15 cellular contexts compared by ENCODE assay signal in genomic region chr18:7590800-7591560, GRCh38. TPM values are rescaled to one million over a fixed set of nuclear protein-coding genes. Genes with fewer than 3 reads are reported as not detected.
DNase-seq lines count a peak whose midpoint lies in the region; ATAC-seq and TF ChIP-seq lines count a peak whose summit lies in the region.
"Had no signal": no experiment of that assay in that cellular context is flagged by ENCODE, and none has a peak within 500 bp of the region (broad histone marks: within the 10 kb centered on the region; RNA-seq: fewer than 3 reads in every experiment).

No MANE protein-coding gene starts in this region.

- intact Hi-C loops in PC-3 (cut with micrococcal nuclease) = no loop called here

- H3K9ac ChIP-seq in GM23248 (peak overlapping the region; percentile 61), PC-3 (ENCODE audit: low read length) (no peak overlapping the region), smooth muscle cell (ENCODE audit: low read depth) (no peak overlapping the region)

- H3K9me3 ChIP-seq in GM23248 (ENCODE audit: low read depth) (no peaks in the 10 kb centered on the region), PC-3 (ENCODE audit: low read length) (no peaks in the 10 kb centered on the region), smooth muscle cell (replicated peaks; ENCODE audit: low read depth) (no peaks in the 10 kb centered on the region)
- H3K9me3 ChIP-seq: stomach had no signal

- H3F3A ChIP-seq in GM23248 (ENCODE audit: insufficient read depth) (peaks cover 16% of the 10 kb centered on the region), PC-3 (ENCODE audit: low read length, unreplicated experiment) (no peaks in the 10 kb centered on the region), smooth muscle cell (ENCODE audit: low read depth) (no peaks in the 10 kb centered on the region)

- 78 to 90% methylated on average over 1 of the region's 1 CpG for WGBS in GM23248 (ENCODE audit: low coverage in 1 of 2, low lambda C conversion rate in 2 of 2, missing lambda C conversion rate in 2 of 2), 2 experiments
- WGBS in smooth muscle cell (ENCODE audit: low lambda C conversion rate) = 46% methylated on average over 1 of the region's 1 CpG

- H3K27me3 ChIP-seq in GM23248 (replicated peaks; ENCODE audit: insufficient read depth) (no peaks in the 10 kb centered on the region), PC-3 (ENCODE audit: low read length) (no peaks in the 10 kb centered on the region), smooth muscle cell (ENCODE audit: low read depth) (no peaks in the 10 kb centered on the region)
- H3K27me3 ChIP-seq: right lobe of liver, stomach had no signal

- H3K4me3 ChIP-seq in GM23248 (peak overlapping the region; percentile 55), PC-3 (ENCODE audit: low read length) (no peak overlapping the region), smooth muscle cell (no peak overlapping the region)
- H3K4me3 ChIP-seq: right lobe of liver, stomach had no signal

- peak overlapping the region; percentile 81 for H3K4me2 ChIP-seq in GM23248 (ENCODE audit: unreplicated experiment)
- H3K4me2 ChIP-seq in PC-3 (ENCODE audit: low read length) = peak overlapping the region; percentile 29; the same call in 1 of the 2 replicates
- H3K4me2 ChIP-seq in smooth muscle cell = peak overlapping the region; percentile 18

- ATAC-seq in PC-3 (peak; percentile 40; the same call in 1 of the 2 replicates), HG03025 (IDR thresholded peaks at IDR 0.05; ENCODE audit: low FRiP score, unreplicated experiment) (no peak)

- POLR2A ChIA-PET in PC-3 (lab: Charles Lee; ENCODE audit: unreplicated experiment) (interaction anchor here (0.7 kb wide), 1 partner anchor 961 kb away, joined by 4 read pairs; no protein-coding TSS in a partner anchor), GM10248 (lab: Yijun Ruan, JAX) (no interaction called here)

- CTCF ChIA-PET in PC-3 (lab: Charles Lee) = no interaction called here
- CTCF ChIA-PET in GM10248 (lab: Yijun Ruan, JAX) = no interaction called here

- TF ChIP-seq CTCF in PC-3 (conservative IDR thresholded peaks at IDR 0.05; ENCODE audit: low read depth, low read length) (no peak), smooth muscle cell (IDR thresholded peaks at IDR 0.05; ENCODE audit: borderline replicate concordance, insufficient read depth, poor library complexity, severe bottlenecking) (no peak), GM10248 (IDR thresholded peaks at IDR 0.05; ENCODE audit: control extremely low read depth, extremely low read depth, low read depth, missing control alignments) (no peak)

- H3K4me1 ChIP-seq in GM23248 (ENCODE audit: insufficient read depth) (peaks cover 15% of the 10 kb centered on the region), PC-3 (ENCODE audit: insufficient read depth, low read length) (0 out of 2 replicates have a peak, but pooled peaks cover 4% of the 10 kb centered on the region), smooth muscle cell (ENCODE audit: low read depth) (peaks cover 14% of the 10 kb centered on the region)
- H3K4me1 ChIP-seq: right lobe of liver had no signal

- BruUV-seq in PC-3 (replicated peaks; lab: Mats Ljungman, UMichigan) = no TSS peak

- peak overlapping the region; percentile 72 for H2AFZ ChIP-seq in GM23248
- peak overlapping the region; percentile 27; the same call in 1 of the 2 replicates for H2AFZ ChIP-seq in PC-3 (ENCODE audit: low read length)
- no peak overlapping the region for H2AFZ ChIP-seq in smooth muscle cell (ENCODE audit: low read depth)

- H4K20me1 ChIP-seq in GM23248 (ENCODE audit: insufficient read depth) = no peaks in the 10 kb centered on the region
- no peaks in the 10 kb centered on the region for H4K20me1 ChIP-seq in PC-3 (ENCODE audit: low read length)
- H4K20me1 ChIP-seq in smooth muscle cell (ENCODE audit: low read depth) = peaks cover 89% of the 10 kb centered on the region

- H3K36me3 ChIP-seq in GM23248 (ENCODE audit: low read depth) = no peaks in the 10 kb centered on the region
- H3K36me3 ChIP-seq in PC-3 (ENCODE audit: low read depth, low read length) = no peaks in the 10 kb centered on the region
- no peaks in the 10 kb centered on the region for H3K36me3 ChIP-seq in smooth muscle cell (ENCODE audit: low read depth)
- H3K36me3 ChIP-seq: right lobe of liver, stomach had no signal

- H3K27ac ChIP-seq in GM23248 = peak overlapping the region; percentile 62
- no peak overlapping the region for H3K27ac ChIP-seq in PC-3 (ENCODE audit: low read length)
- H3K27ac ChIP-seq in smooth muscle cell (ENCODE audit: low read depth) = no peak overlapping the region
- H3K27ac ChIP-seq: right lobe of liver, stomach had no signal

- in situ Hi-C loops in GM23248 (cut with MboI) = no loop called here

- H3K9me2 ChIP-seq in GM23248 (ENCODE audit: insufficient read depth) (no peaks in the 10 kb centered on the region), PC-3 (replicated peaks; ENCODE audit: low read length) (no peaks in the 10 kb centered on the region)

- DNase-seq in GM23248 (peak; percentile 65), PC-3 (peak; percentile 20), fibroblast of peridontal ligament (ENCODE audit: extremely low read depth) (peak; percentile 49), smooth muscle cell (lab: John Stamatoyannopoulos, UW; ENCODE audit: unreplicated experiment) (no peak), NCI-H446 treated with DMSO at 0.1 percent for 48 hours (lab: John Stamatoyannopoulos, UW) (no peak), GM10248 (ENCODE audit: extremely low spot score) (no peak)
- DNase-seq: activated naive CD4-positive, alpha-beta T cell treated with anti-CD3 and anti-CD28 coated beads, Interleukin-2, amount 10 ng/mL, durations not matched to agents 7 days and 5 days; DMS 273 treated with DMSO at 0.1 percent for 48 hours; Karpas-422; NCI-H1436 treated with DMSO at 0.1 percent for 48 hours; right lobe of liver; stimulated activated CD4-positive, alpha-beta T cell treated with anti-CD3 and anti-CD28 coated beads, Interleukin-2, amount 100 ng/mL, for 24 hours; stomach; SW 1271 had no signal

- peaks cover 90% of the 10 kb centered on the region for H3K79me2 ChIP-seq in GM23248 (ENCODE audit: insufficient read depth)
- peaks cover 44% of the 10 kb centered on the region for H3K79me2 ChIP-seq in PC-3 (ENCODE audit: low read length)
- peaks cover 93% of the 10 kb centered on the region for H3K79me2 ChIP-seq in smooth muscle cell (ENCODE audit: low read depth)

RNA-seq across cellular contexts. Expression of gene PTPRM, which starts 23.9 kb away (rescaled TPM):
- total RNA-seq in GM23248 (2014; rRNA removed; shearing (Covaris generic)) = 62.8 and 77.4 TPM in 2 replicates
- polyA plus RNA-seq in GM23248 (2016; fragmentation: Nextera tagmentation; extraction: Ambion mirVana) (29.4 and 30.9 TPM in 2 replicates), smooth muscle cell (57.5 and 63.0 TPM in 2 replicates)
- total RNA-seq in PC-3 (2014; rRNA removed) (45.6 and 61.3 TPM in 2 replicates), smooth muscle cell (87.9 and 115 TPM in 2 replicates)

Comparison
In these comparisons a context has a peak if more than half of its experiments do, and no peak if none do; other contexts are left out.
1. DNase-seq: peak in GM23248 (single experiment), PC-3 (single experiment) and fibroblast of peridontal ligament (single experiment); none in smooth muscle cell (single experiment), NCI-H446 treated with DMSO at 0.1 percent for 48 hours (single experiment) and GM10248 (single experiment).
2. H3K4me2 ChIP-seq: peak in every context shown above with its lines; median percentile 81 in GM23248; 29 in PC-3; 18 in smooth muscle cell.